8 cellular contexts compared by ENCODE assay signal in genomic region chr10:34488476-34489130, GRCh38.
"Had no signal": no experiment of that assay in that cellular context is flagged by ENCODE, and none has a peak within 500 bp of the region (broad histone marks: within the 10 kb centered on the region; RNA-seq: fewer than 3 reads in every experiment).

No MANE protein-coding gene starts in this region.

- H3K4me3 ChIP-seq: GM23338, HAP-1, K562 had no signal

- H3K36me3 ChIP-seq: HAP-1 had no signal

- ATAC-seq: GM23338, HCT116, K562 had no signal

- H3K4me1 ChIP-seq: HAP-1 had no signal

- H3K9me3 ChIP-seq: HAP-1 had no signal

- FAIRE-seq: K562 had no signal

- H2AFZ ChIP-seq: GM23338 had no signal

- DNase-seq: H7, HFFc6, IMR-90, KG1 had no signal

- H3K27ac Mint-ChIP-seq: GM23338, HFFc6 had no signal

- H3K4me3 Mint-ChIP-seq: GM23338, HFFc6 had no signal

- H3K4me2 ChIP-seq: GM23338 had no signal
